22 cellular contexts compared by ENCODE assay signal in genomic region chr5:135998889-135999288, GRCh38. TPM values are rescaled to one million over a fixed set of nuclear protein-coding genes. Genes with fewer than 3 reads are reported as not detected.
DNase-seq lines count a peak whose midpoint lies in the region; ATAC-seq, FAIRE-seq and TF ChIP-seq lines count a peak whose summit lies in the region.
"Had no signal": no experiment of that assay in that cellular context is flagged by ENCODE, and none has a peak within 500 bp of the region (broad histone marks: within the 10 kb centered on the region; RNA-seq: fewer than 3 reads in every experiment).

No MANE protein-coding gene starts in this region.

- H3K27ac Mint-ChIP-seq in chondrocyte (ENCODE audit: unreplicated experiment), result peak overlapping the region; percentile 33
- H3K27ac Mint-ChIP-seq: B cell, T-cell had no signal

- ATAC-seq in GM18511 (IDR thresholded peaks at IDR 0.05; ENCODE audit: unreplicated experiment) (no peak), HG02798 (IDR thresholded peaks at IDR 0.05; ENCODE audit: poor library complexity, unreplicated experiment) (no peak)
- ATAC-seq: T-cell had no signal

- H4K20me1 ChIP-seq in BLaER1 treated with 17β-estradiol and CSF1 and Interleukin-3, amounts not matched to agents 10 nM and 100 nM, result no peaks in the 10 kb centered on the region
- no peaks in the 10 kb centered on the region for H4K20me1 ChIP-seq in osteoblast (ENCODE audit: insufficient read depth, low read length)

- no peaks in the 10 kb centered on the region for H3K79me2 ChIP-seq in osteoblast (ENCODE audit: insufficient read depth, low read length)

- no peak overlapping the region for H3K4me3 ChIP-seq in BLaER1 treated with 17β-estradiol and CSF1 and Interleukin-3, amounts not matched to agents 10 nM and 100 nM
- no peak overlapping the region for H3K4me3 ChIP-seq in osteoblast (ENCODE audit: insufficient read depth, low read length)
- H3K4me3 ChIP-seq: HAP-1 had no signal

- H3K9me3 Mint-ChIP-seq in chondrocyte (ENCODE audit: low read depth), result no peaks in the 10 kb centered on the region
- H3K9me3 Mint-ChIP-seq: T-cell had no signal

- TF ChIP-seq CTCF in chondrocyte (IDR thresholded peaks at IDR 0.05) (no peak), osteoblast (IDR thresholded peaks at IDR 0.05; ENCODE audit: extremely low read depth, low read depth, low read length) (no peak)

- peaks cover 16 to 88% (median 58%) of the 10 kb centered on the region in 10 experiments for H3K4me1 ChIP-seq in BLaER1 treated with 17β-estradiol and CSF1 and Interleukin-3, amounts not matched to agents 10 nM and 100 nM
- peaks cover 48% of the 10 kb centered on the region for H3K4me1 ChIP-seq in osteoblast (ENCODE audit: insufficient read depth, low read length)
- H3K4me1 ChIP-seq: HAP-1 had no signal

- no peak for DNase-seq in HTR-8/SVneo (ENCODE audit: insufficient read length, low spot score)
- no peak for DNase-seq in chondrocyte (ENCODE audit: low spot score)
- no peak for DNase-seq in osteoblast (ENCODE audit: insufficient read length, low spot score, missing footprints)
- DNase-seq in SIG-M5 (lab: John Stamatoyannopoulos, UW), result no peak
- DNase-seq in activated CD4-positive, alpha-beta T cell treated with anti-CD3 and anti-CD28 coated beads, Interleukin-2, amount 50 U/mL, for 1 hour, result no peak
- DNase-seq: CD4-positive, alpha-beta memory T cell; DMS53; NCI-H1417; NCI-H2029; NCI-H2171 treated with DMSO at 0.1 percent for 48 hours; NCI-H748 treated with DMSO at 0.1 percent for 48 hours; RPMI8226 had no signal

- H3K36me3 ChIP-seq in BLaER1 treated with 17β-estradiol and CSF1 and Interleukin-3, amounts not matched to agents 10 nM and 100 nM, result no peaks in the 10 kb centered on the region
- H3K36me3 ChIP-seq in osteoblast (ENCODE audit: insufficient read depth, low read length), result no peaks in the 10 kb centered on the region
- H3K36me3 ChIP-seq: HAP-1 had no signal

- H3K9me3 ChIP-seq in BLaER1 treated with 17β-estradiol and CSF1 and Interleukin-3, amounts not matched to agents 10 nM and 100 nM (replicated peaks in 1 of 11), result no peaks in the 10 kb centered on the region
- no peaks in the 10 kb centered on the region for H3K9me3 ChIP-seq in osteoblast (ENCODE audit: low read depth, low read length)
- H3K9me3 ChIP-seq: HAP-1 had no signal

- no peaks in the 10 kb centered on the region for H3K27me3 ChIP-seq in BLaER1 treated with 17β-estradiol and CSF1 and Interleukin-3, amounts not matched to agents 10 nM and 100 nM
- H3K27me3 ChIP-seq in osteoblast (ENCODE audit: insufficient read depth, low read length), result no peaks in the 10 kb centered on the region

- no peaks in the 10 kb centered on the region for H3K36me3 Mint-ChIP-seq in chondrocyte (ENCODE audit: low read depth)
- H3K36me3 Mint-ChIP-seq: CD4-positive, alpha-beta memory T cell; T-cell had no signal

- FAIRE-seq in HTR-8/SVneo (lab: Jason Lieb, UNC), result peak; percentile 9

- H2AFZ ChIP-seq in osteoblast (ENCODE audit: low read length), result no peak overlapping the region

- peak overlapping the region in 9 of 11 experiments; percentile 7 to 81 (median 66); a peak in 16 of 22 replicates for H3K27ac ChIP-seq in BLaER1 treated with 17β-estradiol and CSF1 and Interleukin-3, amounts not matched to agents 10 nM and 100 nM
- H3K27ac ChIP-seq in osteoblast (ENCODE audit: low read depth, low read length), result peak overlapping the region; percentile 60

- peak overlapping the region in 3 of 11 experiments; percentile 17 to 63 (median 38); a peak in 7 of 22 replicates for H3K9ac ChIP-seq in BLaER1 treated with 17β-estradiol and CSF1 and Interleukin-3, amounts not matched to agents 10 nM and 100 nM

- H3K4me3 Mint-ChIP-seq in chondrocyte (ENCODE audit: unreplicated experiment), result no peak overlapping the region
- H3K4me3 Mint-ChIP-seq: B cell; CD4-positive, alpha-beta memory T cell; T-cell had no signal

- H3K4me2 ChIP-seq in BLaER1 treated with 17β-estradiol and CSF1 and Interleukin-3, amounts not matched to agents 10 nM and 100 nM, result peak overlapping the region in 9 of 11 experiments; percentile 36 to 98 (median 82); a peak in 17 of 22 replicates
- H3K4me2 ChIP-seq in osteoblast (ENCODE audit: insufficient read depth, low read length), result no peak overlapping the region

- H3K4me1 Mint-ChIP-seq in chondrocyte (ENCODE audit: low read depth), result peaks cover 73% of the 10 kb centered on the region
- H3K4me1 Mint-ChIP-seq: B cell; CD4-positive, alpha-beta memory T cell; T-cell had no signal

- no peaks in the 10 kb centered on the region for H3K27me3 Mint-ChIP-seq in chondrocyte (ENCODE audit: low read depth)

RNA-seq across cellular contexts. Expression of gene TGFBI, which starts 29.9 kb away (rescaled TPM):
- total RNA-seq in chondrocyte (491 to 631 TPM (median 620 TPM) in 3 replicates), osteoblast (1,700 and 2,120 TPM in 2 replicates)

RNA-seq across cellular contexts. Expression of gene LECT2, which starts 44.1 kb away (rescaled TPM):
- total RNA-seq in chondrocyte, result not detected in 3 replicates
- total RNA-seq in osteoblast, result not detected in 2 replicates
- total RNA-seq: B cell; Calu3; CD4-positive, alpha-beta memory T cell; HT-29; LHCN-M2; NCI-H460; T-cell had no signal
